ENCODE assay signal across 27 cellular contexts in genomic region chr10:77237120-77237519, GRCh38.
"Had no signal": no experiment of that assay in that cellular context is flagged by ENCODE, and none has a peak within 500 bp of the region (broad histone marks: within the 10 kb centered on the region; RNA-seq: fewer than 3 reads in every experiment).

No MANE protein-coding gene starts in this region.

- H3K4me3 ChIP-seq: body of pancreas, cardiac muscle cell, hepatocyte, left lung, lung, pancreas, right lobe of liver, testis had no signal

- H3K27ac ChIP-seq: body of pancreas, cardiac muscle cell, hepatocyte, left lung, right lobe of liver, testis had no signal

- H3K4me1 Mint-ChIP-seq: activated B cell treated with CpG ODN at 0.5 μM for 24 hours, immature natural killer cell had no signal

- H3K27me3 Mint-ChIP-seq: activated B cell treated with CpG ODN at 0.5 μM for 24 hours; stimulated activated memory B cell treated with anti-CD40 and anti-IgM and Interleukin-4, amounts not matched to agents 10 μg/mL and 1 μg/mL and 100 μg/mL, for 72 hours had no signal

- H3K79me2 ChIP-seq: hepatocyte had no signal

- H3K36me3 ChIP-seq: cardiac muscle cell, left lung, pancreas, right lobe of liver had no signal

- H3K27ac Mint-ChIP-seq: activated B cell treated with CpG ODN at 0.5 μM for 24 hours; activated naive CD8-positive, alpha-beta T cell treated with anti-CD3 and anti-CD28 coated beads for 36 hours; activated T-helper 2 cell treated with anti-CD3 and anti-CD28 coated beads, Interferon-gamma antibody, Interleukin-2, Interleukin-4, amounts not matched to agents 10 μg/mL and 5 μg/mL and 100 μg/mL, durations not matched to agents 14 hours and 24 hours and 36 hours; immature natural killer cell; natural killer cell treated with Interleukin-12 subunit alpha and Interleukin-12 subunit beta and Interleukin-15 and Interleukin-18, amount 100 ng/mL, for 72 hours; stimulated activated memory B cell treated with anti-CD40 and anti-IgM and Interleukin-4, amounts not matched to agents 10 μg/mL and 1 μg/mL and 100 μg/mL, for 72 hours; T-helper 1 cell treated with Interleukin-12 subunit alpha and Interleukin-12 subunit beta and Interleukin-4 antibody, amounts not matched to agents 30 μg/mL and 1 μg/mL, for 36 hours had no signal

- H3K9me3 ChIP-seq: body of pancreas, left lung, pancreas, right lobe of liver, testis had no signal

- H3K9me3 Mint-ChIP-seq: activated B cell treated with CpG ODN at 0.5 μM for 24 hours; activated naive CD8-positive, alpha-beta T cell treated with anti-CD3 and anti-CD28 coated beads for 36 hours; activated T-cell treated with anti-CD3 and anti-CD28 coated beads, Interleukin-2, amount 50 U/mL, for 4 hours; activated T-helper 2 cell treated with anti-CD3 and anti-CD28 coated beads, Interferon-gamma antibody, Interleukin-2, Interleukin-4, amounts not matched to agents 10 μg/mL and 5 μg/mL and 100 μg/mL, durations not matched to agents 14 hours and 24 hours and 36 hours; natural killer cell treated with Interleukin-12 subunit alpha and Interleukin-12 subunit beta and Interleukin-15 and Interleukin-18, amount 100 ng/mL, for 72 hours; stimulated activated memory B cell treated with anti-CD40 and anti-IgM and Interleukin-4, amounts not matched to agents 10 μg/mL and 1 μg/mL and 100 μg/mL, for 72 hours; T-helper 1 cell treated with Interleukin-12 subunit alpha and Interleukin-12 subunit beta and Interleukin-4 antibody, amounts not matched to agents 30 μg/mL and 1 μg/mL, for 36 hours had no signal

- ATAC-seq: activated T-cell treated with anti-CD3 and anti-CD28 coated beads, Interleukin-2, amount 50 U/mL, for 4 hours; body of pancreas; left lung; stimulated activated memory B cell treated with anti-CD40 and anti-IgM and Interleukin-4, amounts not matched to agents 10 μg/mL and 1 μg/mL and 100 μg/mL, for 72 hours had no signal

- H3K4me1 ChIP-seq: left lung, testis had no signal

- H3K36me3 Mint-ChIP-seq: activated naive CD8-positive, alpha-beta T cell treated with anti-CD3 and anti-CD28 coated beads for 36 hours; immature natural killer cell; natural killer cell treated with Interleukin-12 subunit alpha and Interleukin-12 subunit beta and Interleukin-15 and Interleukin-18, amount 100 ng/mL, for 72 hours; stimulated activated memory B cell treated with anti-CD40 and anti-IgM and Interleukin-4, amounts not matched to agents 10 μg/mL and 1 μg/mL and 100 μg/mL, for 72 hours had no signal

- H3K4me3 Mint-ChIP-seq: activated B cell treated with CpG ODN at 0.5 μM for 24 hours; activated naive CD8-positive, alpha-beta T cell treated with anti-CD3 and anti-CD28 coated beads for 36 hours; activated T-cell treated with anti-CD3 and anti-CD28 coated beads, Interleukin-2, amount 50 U/mL, for 4 hours; immature natural killer cell; natural killer cell treated with Interleukin-12 subunit alpha and Interleukin-12 subunit beta and Interleukin-15 and Interleukin-18, amount 100 ng/mL, for 72 hours; stimulated activated memory B cell treated with anti-CD40 and anti-IgM and Interleukin-4, amounts not matched to agents 10 μg/mL and 1 μg/mL and 100 μg/mL, for 72 hours; T-helper 1 cell treated with Interleukin-12 subunit alpha and Interleukin-12 subunit beta and Interleukin-4 antibody, amounts not matched to agents 30 μg/mL and 1 μg/mL, for 36 hours had no signal

- FAIRE-seq: pancreas, small intestine had no signal

- H3K4me2 ChIP-seq: hepatocyte had no signal

- H3K27me3 ChIP-seq: body of pancreas, cardiac muscle cell, hepatocyte, left lung, pancreas, right lobe of liver, testis had no signal

- H2AFZ ChIP-seq: hepatocyte had no signal

- DNase-seq: activated B cell treated with CpG ODN at 0.5 μM for 24 hours; activated CD4-positive, alpha-beta T cell treated with anti-CD3 and anti-CD28 coated beads for 4 hours; activated CD4-positive, alpha-beta T cell treated with anti-CD3 and anti-CD28 coated beads, Interleukin-2, amount 50 U/mL, for 48 hours; activated CD8-positive, alpha-beta memory T cell treated with anti-CD3 and anti-CD28 coated beads, Interleukin-2, amount 50 U/mL, for 48 hours; activated naive CD4-positive, alpha-beta T cell treated with Interleukin-2 at 50 U/mL for 16 hours; activated naive CD8-positive, alpha-beta T cell treated with anti-CD3 and anti-CD28 coated beads for 36 hours; activated T-cell treated with anti-CD3 and anti-CD28 coated beads, Interleukin-2, amount 50 U/mL, for 4 hours; dermis blood vessel endothelial cell; effector CD8-positive, alpha-beta T cell; erythroblast; foreskin melanocyte; glutamatergic neuron; immature natural killer cell; left lung; pancreas; right lobe of liver; small intestine; stimulated activated CD4-positive, alpha-beta T cell treated with anti-CD3 and anti-CD28 coated beads, Interleukin-15, amount 100 ng/mL, for 24 hours; testis had no signal
